In genomic region chr10:12333382-12334185, GRCh38 we compare ENCODE assay signal across 8 cellular contexts. TPM values are rescaled to one million over a fixed set of nuclear protein-coding genes. Genes with fewer than 3 reads are reported as not detected.
DNase-seq lines count a peak whose midpoint lies in the region; ATAC-seq and TF ChIP-seq lines count a peak whose summit lies in the region.

No MANE protein-coding gene starts in this region.

- in situ Hi-C loops in SK-MEL-5 (cut with HindIII; ENCODE audit: low pct_unique_long_range_greater_than_20kb, low sequenced_read_pairs) = no loop called here

- no peaks in the 10 kb centered on the region for H3K9me3 ChIP-seq in muscle layer of duodenum (ENCODE audit: control insufficient read depth in 1 of 2, low read length in 2 of 2)

- DNase-seq in GM06990 (ENCODE audit: extremely low read depth, insufficient read length) = peak; percentile 55
- DNase-seq in HT1080 (ENCODE audit: low read depth) = peak; percentile 99
- DNase-seq in SK-MEL-5 (ENCODE audit: low read depth, low spot score) = peak; percentile 56
- peak; percentile 17 to 23 for DNase-seq in dermis microvascular lymphatic vessel endothelial cell (ENCODE audit: low read depth in 2 of 2)
- DNase-seq in HuH-7.5 (ENCODE audit: low spot score) = no peak

- WGBS in urinary bladder = 41% methylated on average over 15 of the region's 15 CpGs

- peak; percentile 61 for ATAC-seq in GM21528 (IDR thresholded peaks at IDR 0.05; ENCODE audit: low FRiP score, unreplicated experiment)

- H3K27me3 ChIP-seq in GM06990 (replicated peaks; ENCODE audit: control insufficient read depth, insufficient read depth, low read length) (no peaks in the 10 kb centered on the region), muscle layer of duodenum (ENCODE audit: low read depth, low read length) (no peaks in the 10 kb centered on the region)

- no peak for TF ChIP-seq CTCF in GM06990 (IDR thresholded peaks at IDR 0.05; ENCODE audit: insufficient read depth, low read length, poor library complexity, severe bottlenecking)

- no peaks in the 10 kb centered on the region for H3K36me3 ChIP-seq in GM06990 (ENCODE audit: control insufficient read depth, insufficient read depth, low read length)
- no peaks in the 10 kb centered on the region for H3K36me3 ChIP-seq in muscle layer of duodenum (ENCODE audit: control insufficient read depth in 1 of 2, insufficient read depth in 2 of 2, low read length in 2 of 2)
- H3K36me3 ChIP-seq in urinary bladder (ENCODE audit: insufficient read depth) = no peaks in the 10 kb centered on the region

- H3K4me1 ChIP-seq in muscle layer of duodenum (ENCODE audit: control insufficient read depth in 1 of 2, insufficient read depth in 2 of 2, low read length in 2 of 2) (peaks cover 0 to 22% of the 10 kb centered on the region in 2 donors), urinary bladder (ENCODE audit: insufficient read depth) (no peaks in the 10 kb centered on the region)

- no peak overlapping the region for H3K4me3 ChIP-seq in GM06990 (replicated peaks; ENCODE audit: low read depth, low read length)
- no peak overlapping the region for H3K4me3 ChIP-seq in muscle layer of duodenum (ENCODE audit: low read depth in 1 of 2, low read length in 2 of 2)
- no peak overlapping the region for H3K4me3 ChIP-seq in urinary bladder (ENCODE audit: low read depth, low read length)

- H3K27ac ChIP-seq in muscle layer of duodenum (ENCODE audit: low read length) = peak overlapping the region; percentile 75
- peak overlapping the region; percentile 3 for H3K27ac ChIP-seq in urinary bladder (ENCODE audit: low read depth)

RNA-seq across cellular contexts. Expression of gene CAMK1D, which starts 15.8 kb away (rescaled TPM):
- total RNA-seq in HT1080 (2014; rRNA removed; shearing (Covaris generic)) = 2.1 and 3.9 TPM in 2 replicates
- polyA plus RNA-seq in HT1080 (2015; cell fraction: cytosol; rRNA removed) = 2.4 and 3.4 TPM in 2 replicates
- 3.2 and 5.2 TPM in 2 replicates for polyA plus RNA-seq in HT1080 (2015; cell fraction: nucleus; rRNA removed)
- total RNA-seq in SK-MEL-5 (2014; rRNA removed; shearing (Covaris generic)) = 0.16 and 0.37 TPM in 2 replicates
- polyA plus RNA-seq in SK-MEL-5 (2015; cell fraction: cytosol; rRNA removed) = 0.05 TPM in 1 of 2 replicates, not detected in the other
- polyA plus RNA-seq in SK-MEL-5 (2015; cell fraction: nucleus; rRNA removed) = 0.04 and 0.70 TPM in 2 replicates
- total RNA-seq in dermis microvascular lymphatic vessel endothelial cell (0.64 and 1.4 TPM in 2 replicates), urinary bladder (7.6 TPM)
- 5.6 TPM for polyA plus RNA-seq in urinary bladder
